In genomic region chr9:128034821-128035764, GRCh38 we compare ENCODE assay signal across 1 cellular context.
A peak's percentile ranks its signal among the peaks of the same experiment; 100 is the strongest.
TF ChIP-seq lines count a peak whose summit lies in the region.

No MANE protein-coding gene starts in this region.

TF ChIP-seq in HepG2, 621 proteins besides CTCF, POLR2A, EP300 and RAD21 (continued from another document):
- TF ChIP-seq, protein P1, sequence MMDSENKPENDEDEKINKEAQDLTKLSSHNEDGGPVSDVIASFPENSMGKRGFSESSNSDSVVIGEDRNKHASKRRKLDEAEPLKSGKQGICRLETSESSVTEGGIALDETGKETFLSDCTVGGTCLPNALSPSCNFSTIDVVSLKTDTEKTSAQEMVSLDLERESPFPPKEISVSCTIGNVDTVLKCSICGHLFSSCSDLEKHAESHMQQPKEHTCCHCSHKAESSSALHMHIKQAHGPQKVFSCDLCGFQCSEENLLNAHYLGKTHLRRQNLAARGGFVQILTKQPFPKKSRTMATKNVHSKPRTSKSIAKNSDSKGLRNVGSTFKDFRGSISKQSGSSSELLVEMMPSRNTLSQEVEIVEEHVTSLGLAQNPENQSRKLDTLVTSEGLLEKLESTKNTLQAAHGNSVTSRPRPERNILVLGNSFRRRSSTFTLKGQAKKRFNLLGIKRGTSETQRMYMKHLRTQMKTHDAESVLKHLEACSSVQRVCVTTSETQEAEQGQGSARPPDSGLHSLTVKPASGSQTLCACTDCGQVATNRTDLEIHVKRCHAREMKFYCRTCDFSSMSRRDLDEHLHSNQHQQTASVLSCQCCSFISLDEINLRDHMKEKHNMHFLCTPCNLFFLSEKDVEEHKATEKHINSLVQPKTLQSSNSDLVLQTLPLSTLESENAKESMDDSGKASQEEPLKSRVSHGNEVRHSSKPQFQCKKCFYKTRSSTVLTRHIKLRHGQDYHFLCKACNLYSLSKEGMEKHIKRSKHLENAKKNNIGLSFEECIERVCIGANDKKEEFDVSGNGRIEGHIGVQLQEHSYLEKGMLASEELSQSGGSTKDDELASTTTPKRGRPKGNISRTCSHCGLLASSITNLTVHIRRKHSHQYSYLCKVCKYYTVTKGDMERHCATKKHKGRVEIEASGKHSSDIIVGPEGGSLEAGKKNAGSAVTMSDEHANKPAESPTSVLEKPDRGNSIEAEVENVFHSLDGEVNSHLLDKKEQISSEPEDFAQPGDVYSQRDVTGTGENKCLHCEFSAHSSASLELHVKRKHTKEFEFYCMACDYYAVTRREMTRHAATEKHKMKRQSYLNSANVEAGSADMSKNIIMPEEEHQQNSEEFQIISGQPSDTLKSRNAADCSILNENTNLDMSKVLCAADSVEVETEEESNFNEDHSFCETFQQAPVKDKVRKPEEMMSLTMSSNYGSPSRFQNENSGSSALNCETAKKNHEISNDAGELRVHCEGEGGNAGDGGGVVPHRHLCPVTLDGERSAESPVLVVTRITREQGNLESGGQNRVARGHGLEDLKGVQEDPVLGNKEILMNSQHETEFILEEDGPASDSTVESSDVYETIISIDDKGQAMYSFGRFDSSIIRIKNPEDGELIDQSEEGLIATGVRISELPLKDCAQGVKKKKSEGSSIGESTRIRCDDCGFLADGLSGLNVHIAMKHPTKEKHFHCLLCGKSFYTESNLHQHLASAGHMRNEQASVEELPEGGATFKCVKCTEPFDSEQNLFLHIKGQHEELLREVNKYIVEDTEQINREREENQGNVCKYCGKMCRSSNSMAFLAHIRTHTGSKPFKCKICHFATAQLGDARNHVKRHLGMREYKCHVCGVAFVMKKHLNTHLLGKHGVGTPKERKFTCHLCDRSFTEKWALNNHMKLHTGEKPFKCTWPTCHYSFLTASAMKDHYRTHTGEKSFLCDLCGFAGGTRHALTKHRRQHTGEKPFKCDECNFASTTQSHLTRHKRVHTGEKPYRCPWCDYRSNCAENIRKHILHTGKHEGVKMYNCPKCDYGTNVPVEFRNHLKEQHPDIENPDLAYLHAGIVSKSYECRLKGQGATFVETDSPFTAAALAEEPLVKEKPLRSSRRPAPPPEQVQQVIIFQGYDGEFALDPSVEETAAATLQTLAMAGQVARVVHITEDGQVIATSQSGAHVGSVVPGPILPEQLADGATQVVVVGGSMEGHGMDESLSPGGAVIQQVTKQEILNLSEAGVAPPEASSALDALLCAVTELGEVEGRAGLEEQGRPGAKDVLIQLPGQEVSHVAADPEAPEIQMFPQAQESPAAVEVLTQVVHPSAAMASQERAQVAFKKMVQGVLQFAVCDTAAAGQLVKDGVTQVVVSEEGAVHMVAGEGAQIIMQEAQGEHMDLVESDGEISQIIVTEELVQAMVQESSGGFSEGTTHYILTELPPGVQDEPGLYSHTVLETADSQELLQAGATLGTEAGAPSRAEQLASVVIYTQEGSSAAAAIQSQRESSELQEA (CRISPR knock-in tag; IDR thresholded peaks at IDR 0.05; ENCODE audit: not compliant biosample characterization): no peak
- TF ChIP-seq, protein P2, sequence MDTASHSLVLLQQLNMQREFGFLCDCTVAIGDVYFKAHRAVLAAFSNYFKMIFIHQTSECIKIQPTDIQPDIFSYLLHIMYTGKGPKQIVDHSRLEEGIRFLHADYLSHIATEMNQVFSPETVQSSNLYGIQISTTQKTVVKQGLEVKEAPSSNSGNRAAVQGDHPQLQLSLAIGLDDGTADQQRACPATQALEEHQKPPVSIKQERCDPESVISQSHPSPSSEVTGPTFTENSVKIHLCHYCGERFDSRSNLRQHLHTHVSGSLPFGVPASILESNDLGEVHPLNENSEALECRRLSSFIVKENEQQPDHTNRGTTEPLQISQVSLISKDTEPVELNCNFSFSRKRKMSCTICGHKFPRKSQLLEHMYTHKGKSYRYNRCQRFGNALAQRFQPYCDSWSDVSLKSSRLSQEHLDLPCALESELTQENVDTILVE (CRISPR knock-in tag; IDR thresholded peaks at IDR 0.05): 0 out of 2 replicates have a peak, but pooled peaks have one; percentile 47
- TF ChIP-seq CBX5 (CRISPR knock-in tag; IDR thresholded peaks at IDR 0.05; ENCODE audit: borderline replicate concordance): peak; percentile 52; the same call in 1 of the 2 replicates
- TF ChIP-seq SAFB2 (CRISPR knock-in tag; IDR thresholded peaks at IDR 0.05; ENCODE audit: borderline replicate concordance, low read depth): 0 out of 2 replicates have a peak, but pooled peaks have one; percentile 39
- no peak for TF ChIP-seq NR2F6 (IDR thresholded peaks at IDR 0.05)
- peak; percentile 7; the same call in 1 of the 2 replicates for TF ChIP-seq NR2F6 (CRISPR knock-in tag; IDR thresholded peaks at IDR 0.05)
- TF ChIP-seq ZNF331 (CRISPR knock-in tag; IDR thresholded peaks at IDR 0.05): peak; percentile 39; the same call in 1 of the 2 replicates
- TF ChIP-seq MIXL1 (CRISPR knock-in tag; IDR thresholded peaks at IDR 0.05): 0 out of 2 replicates have a peak, but pooled peaks have one; percentile 33
- peak; percentile 60; the same call in 1 of the 2 replicates for TF ChIP-seq ZNF567 (CRISPR knock-in tag; IDR thresholded peaks at IDR 0.05; ENCODE audit: borderline replicate concordance)
- TF ChIP-seq RBM39 (IDR thresholded peaks at IDR 0.05; ENCODE audit: low read depth, low read length, poor library complexity, severe bottlenecking): peak; percentile 60
- peak; percentile 43; the same call in 1 of the 2 replicates for TF ChIP-seq ARID3A (IDR thresholded peaks at IDR 0.05; ENCODE audit: low read depth, low read length)
- TF ChIP-seq GABPB1 (CRISPR knock-in tag; IDR thresholded peaks at IDR 0.05): 0 out of 2 replicates have a peak, but pooled peaks have one; percentile 9
TF ChIP-seq in HepG2: peak in this region for 90.
